In the genomic region with DNA sequence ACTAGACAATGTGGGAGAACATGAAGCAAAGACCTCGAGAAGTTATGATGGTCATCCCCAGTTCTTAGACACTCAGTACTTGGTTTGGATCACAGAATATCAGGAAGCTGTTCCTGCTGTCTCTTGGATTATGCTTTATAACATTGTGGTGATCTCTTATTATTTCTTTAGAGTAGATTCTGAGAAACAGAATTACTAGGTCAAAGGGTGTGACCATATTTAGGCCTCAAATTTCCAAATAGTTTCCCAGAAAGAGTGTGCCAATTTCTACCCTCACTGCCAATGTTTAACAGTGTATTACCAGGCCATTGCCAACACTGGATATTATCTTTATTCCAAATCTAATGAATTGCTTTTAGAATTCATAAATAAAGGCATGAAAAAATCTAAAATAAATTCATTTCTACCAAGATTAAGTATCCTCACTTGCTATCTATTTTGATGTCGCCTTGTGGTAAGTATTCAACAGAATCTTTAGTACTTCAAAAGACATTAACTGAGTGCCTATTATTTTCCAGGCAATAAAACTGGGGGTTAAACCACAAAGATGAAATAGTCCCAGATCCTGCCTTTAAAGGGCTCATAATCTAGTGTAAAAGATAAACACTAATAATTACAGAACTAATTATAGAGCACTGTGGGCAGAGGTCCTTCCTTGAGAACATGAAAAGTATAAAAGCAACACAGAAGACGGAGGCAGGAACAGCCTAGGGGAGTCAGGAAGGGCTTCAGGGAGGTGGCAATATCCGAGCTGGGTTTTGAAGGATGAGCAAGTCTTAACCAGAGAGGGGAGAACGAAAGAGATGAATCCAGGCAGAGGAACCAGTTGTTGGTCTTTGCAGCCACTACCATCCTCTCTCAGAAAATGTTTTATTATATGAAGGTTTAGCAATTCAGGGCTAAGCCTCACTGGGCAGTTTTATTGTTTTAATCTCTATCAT, we compare ENCODE assay signal across 1 cellular context.
TF ChIP-seq lines count a peak whose summit lies in the region.

No MANE protein-coding gene starts in this region.

TF ChIP-seq in IMR-90, 13 proteins besides CTCF, POLR2A, EP300 and RAD21:
- TF ChIP-seq SMC3 (IDR thresholded peaks at IDR 0.05; ENCODE audit: low read depth, low read length): no peak
- TF ChIP-seq, protein P1, sequence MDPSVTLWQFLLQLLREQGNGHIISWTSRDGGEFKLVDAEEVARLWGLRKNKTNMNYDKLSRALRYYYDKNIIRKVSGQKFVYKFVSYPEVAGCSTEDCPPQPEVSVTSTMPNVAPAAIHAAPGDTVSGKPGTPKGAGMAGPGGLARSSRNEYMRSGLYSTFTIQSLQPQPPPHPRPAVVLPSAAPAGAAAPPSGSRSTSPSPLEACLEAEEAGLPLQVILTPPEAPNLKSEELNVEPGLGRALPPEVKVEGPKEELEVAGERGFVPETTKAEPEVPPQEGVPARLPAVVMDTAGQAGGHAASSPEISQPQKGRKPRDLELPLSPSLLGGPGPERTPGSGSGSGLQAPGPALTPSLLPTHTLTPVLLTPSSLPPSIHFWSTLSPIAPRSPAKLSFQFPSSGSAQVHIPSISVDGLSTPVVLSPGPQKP (IDR thresholded peaks at IDR 0.05; ENCODE audit: borderline replicate concordance, low read depth, low read length): no peak
- TF ChIP-seq RFX5 (IDR thresholded peaks at IDR 0.05; ENCODE audit: low read depth, low read length): no peak
- no peak for TF ChIP-seq NFE2L2 (IDR thresholded peaks at IDR 0.05; ENCODE audit: low read depth, low read length)
- TF ChIP-seq MXI1 (IDR thresholded peaks at IDR 0.05; ENCODE audit: borderline replicate concordance, low read depth, low read length): no peak
- no peak for TF ChIP-seq CEBPB (IDR thresholded peaks at IDR 0.05; ENCODE audit: low read depth, low read length)
